Comparison of ENCODE assay signal across 20 cellular contexts in the genomic region with DNA sequence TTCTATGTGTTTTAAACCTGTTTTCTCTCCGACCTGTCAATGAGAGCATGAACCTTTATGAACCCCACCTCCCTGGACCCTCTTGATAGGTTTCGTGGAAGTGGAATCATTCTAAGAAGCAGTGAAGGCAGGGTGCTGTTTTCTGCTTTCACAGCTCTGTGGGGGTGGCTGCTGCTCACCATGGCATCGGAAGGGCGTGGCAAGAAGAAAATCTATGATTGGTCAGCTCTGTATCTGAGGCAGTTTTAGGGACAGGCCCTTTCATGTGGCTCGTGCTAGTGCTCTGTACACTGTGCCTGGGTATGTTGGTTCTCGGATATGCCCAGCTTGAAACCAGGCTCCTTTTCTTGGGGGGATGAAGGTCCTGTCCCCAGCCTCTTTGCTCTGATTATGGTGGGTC.
"Had no signal": no experiment of that assay in that cellular context is flagged by ENCODE, and none has a peak within 500 bp of the region (broad histone marks: within the 10 kb centered on the region; RNA-seq: fewer than 3 reads in every experiment).

No MANE protein-coding gene starts in this region.

- H3K4me1 Mint-ChIP-seq: naive thymus-derived CD8-positive, alpha-beta T cell had no signal

- H3K36me3 Mint-ChIP-seq: naive thymus-derived CD8-positive, alpha-beta T cell; type B pancreatic cell had no signal

- ATAC-seq: effector memory CD8-positive, alpha-beta T cell; left lobe of liver; mucosa of descending colon; naive thymus-derived CD8-positive, alpha-beta T cell; psoas muscle; stimulated activated naive CD8-positive, alpha-beta T cell treated with anti-CD3 and anti-CD28 coated beads, Interleukin-15, Interleukin-2, amounts not matched to agents 100 U/mL and 50 U/mL, for 24 hours had no signal

- H3K4me2 ChIP-seq: hepatocyte had no signal

- H3K79me2 ChIP-seq: hepatocyte had no signal

- H3K9me3 Mint-ChIP-seq: dendritic cell treated with granulocyte-macrophage colony-stimulating factor and Interleukin-4, amounts not matched to agents 40 ng/mL and 50 ng/mL, for 4 days; effector memory CD8-positive, alpha-beta T cell; naive thymus-derived CD8-positive, alpha-beta T cell; type B pancreatic cell had no signal

- H3K36me3 ChIP-seq: esophagus squamous epithelium, neutrophil, sigmoid colon, suprapubic skin, thyroid gland had no signal

- H3K4me3 Mint-ChIP-seq: dendritic cell treated with granulocyte-macrophage colony-stimulating factor and Interleukin-4, amounts not matched to agents 40 ng/mL and 50 ng/mL, for 4 days; effector memory CD8-positive, alpha-beta T cell; naive thymus-derived CD8-positive, alpha-beta T cell; type B pancreatic cell had no signal

- H3K27ac Mint-ChIP-seq: dendritic cell treated with granulocyte-macrophage colony-stimulating factor and Interleukin-4, amounts not matched to agents 40 ng/mL and 50 ng/mL, for 4 days; effector memory CD8-positive, alpha-beta T cell; naive thymus-derived CD8-positive, alpha-beta T cell; type B pancreatic cell had no signal

- H2AFZ ChIP-seq: hepatocyte had no signal

- H3K4me3 ChIP-seq: esophagus squamous epithelium, hepatocyte, mucosa of descending colon, psoas muscle, sigmoid colon, skin epidermis, suprapubic skin, thyroid gland had no signal

- H3K27me3 Mint-ChIP-seq: type B pancreatic cell had no signal

- H3K27ac ChIP-seq: epithelial cell of prostate, esophagus squamous epithelium, hepatocyte, neutrophil, psoas muscle, sigmoid colon, skin epidermis, suprapubic skin, thyroid gland had no signal

- H3K9me3 ChIP-seq: esophagus squamous epithelium, mucosa of descending colon, neutrophil, psoas muscle, suprapubic skin, thyroid gland had no signal

- H3K4me1 ChIP-seq: esophagus squamous epithelium, psoas muscle, sigmoid colon, suprapubic skin had no signal

- H3K27me3 ChIP-seq: esophagus squamous epithelium, hepatocyte, sigmoid colon, suprapubic skin, thyroid gland had no signal

- DNase-seq: effector memory CD8-positive, alpha-beta T cell; esophagus squamous epithelium; foreskin fibroblast; mammary epithelial cell; mucosa of descending colon; naive thymus-derived CD8-positive, alpha-beta T cell; psoas muscle; sigmoid colon; stimulated activated CD4-positive, alpha-beta T cell treated with anti-CD3 and anti-CD28 coated beads, Interleukin-2, amount 100 ng/mL, for 24 hours; stimulated activated CD4-positive, alpha-beta T cell treated with anti-CD3 and anti-CD28 coated beads, Interleukin-4, amount 100 ng/mL, for 4 hours; stimulated activated naive CD8-positive, alpha-beta T cell treated with anti-CD3 and anti-CD28 coated beads, Interleukin-15, Interleukin-2, amounts not matched to agents 100 U/mL and 50 U/mL, for 24 hours; thyroid gland had no signal
